ENCODE assay signal across 16 cellular contexts in genomic region chr2:199798881-199799580, GRCh38. TPM values are rescaled to one million over a fixed set of nuclear protein-coding genes. Genes with fewer than 3 reads are reported as not detected.
DNase-seq lines count a peak whose midpoint lies in the region; ATAC-seq and TF ChIP-seq lines count a peak whose summit lies in the region.
"Had no signal": no experiment of that assay in that cellular context is flagged by ENCODE, and none has a peak within 500 bp of the region (broad histone marks: within the 10 kb centered on the region; RNA-seq: fewer than 3 reads in every experiment).

No MANE protein-coding gene starts in this region.

- no peak for TF ChIP-seq POLR2A in ovary (IDR thresholded peaks at IDR 0.05)

- intact Hi-C loops in ovary (cut with DNase I), result no loop called here

- 10 to 17% (median 15%) methylated on average over 9 of the region's 9 CpGs for WGBS in ovary, 3 donors

- no peak for ATAC-seq in GM19328 (IDR thresholded peaks at IDR 0.05; ENCODE audit: unreplicated experiment)
- ATAC-seq: lower lobe of right lung had no signal

- TF ChIP-seq CTCF in ovary (IDR thresholded peaks at IDR 0.05) (no peak), GM20000 (IDR thresholded peaks at IDR 0.05; ENCODE audit: extremely low read depth, missing control alignments) (no peak)

- no peaks in the 10 kb centered on the region for H3K9me3 ChIP-seq in adipocyte (ENCODE audit: control insufficient read depth, low read length)
- no peaks in the 10 kb centered on the region for H3K9me3 ChIP-seq in ovary
- H3K9me3 ChIP-seq: BE2C, gastrocnemius medialis, lower lobe of right lung, right lobe of liver had no signal

- H3K27me3 ChIP-seq in adipocyte (replicated peaks; ENCODE audit: control insufficient read depth, insufficient read depth, low read length) (no peaks in the 10 kb centered on the region), ovary (no peaks in the 10 kb centered on the region)
- H3K27me3 ChIP-seq: gastrocnemius medialis, right lobe of liver had no signal

- H3K36me3 ChIP-seq in adipocyte (ENCODE audit: control insufficient read depth, insufficient read depth, low read length, severe bottlenecking), result no peaks in the 10 kb centered on the region
- H3K36me3 ChIP-seq in ovary, result no peaks in the 10 kb centered on the region
- H3K36me3 ChIP-seq: BE2C, gastrocnemius medialis, lower lobe of right lung, right lobe of liver had no signal

- H3K9ac ChIP-seq in adipocyte (ENCODE audit: low read length), result no peak overlapping the region

- no peak for TF ChIP-seq EP300 in ovary (IDR thresholded peaks at IDR 0.05)

- no peak overlapping the region for H3K27ac ChIP-seq in ovary
- H3K27ac ChIP-seq: gastrocnemius medialis, lower lobe of right lung, right lobe of liver had no signal

- no peak overlapping the region for H3K4me3 ChIP-seq in adipocyte (ENCODE audit: low read length)
- no peak overlapping the region for H3K4me3 ChIP-seq in ovary
- H3K4me3 ChIP-seq: gastrocnemius medialis, lower lobe of right lung, right lobe of liver had no signal

- H3K4me1 ChIP-seq in adipocyte (ENCODE audit: control insufficient read depth, insufficient read depth, low read length), result no peaks in the 10 kb centered on the region
- peaks cover 1% of the 10 kb centered on the region for H3K4me1 ChIP-seq in ovary (ENCODE audit: insufficient read depth)
- H3K4me1 ChIP-seq: BE2C, lower lobe of right lung, right lobe of liver had no signal

- peak; percentile 88 for DNase-seq in Ammon's horn (ENCODE audit: low spot score)
- peak; percentile 53 for DNase-seq in adipocyte (ENCODE audit: low read depth)
- peak; percentile 86 for DNase-seq in globus pallidus (ENCODE audit: low spot score)
- DNase-seq in ovary, result peak; percentile 20 to 43 (median 21)
- no peak for DNase-seq in KG1 (lab: John Stamatoyannopoulos, UW)
- DNase-seq in hepatic stellate cell (ENCODE audit: low spot score), result no peak
- DNase-seq in GM20000 (ENCODE audit: low spot score), result no peak
- DNase-seq: activated CD4-positive, alpha-beta T cell treated with anti-CD3 and anti-CD28 coated beads for 48 hours; BE2C; cerebellar nuclear complex; gastrocnemius medialis; lower lobe of right lung; NCI-H1417; NCI-H774; right lobe of liver had no signal

RNA-seq across cellular contexts. Expression of gene FTCDNL1, which starts 52.0 kb away (rescaled TPM):
- 1 to 10 TPM in 6 of 7 donors, under 1 TPM in 1; 0.87 to 3.4 (median 2.1) TPM for total RNA-seq in ovary
- 1 to 10 TPM in 1 of 2 donors, under 1 TPM in 1; 0.56 to 3.2 TPM for polyA plus RNA-seq in ovary

Comparison
In these comparisons a context has a peak if more than half of its experiments do, and no peak if none do; other contexts are left out.
1. DNase-seq: peak in Ammon's horn (single experiment), adipocyte (single experiment), globus pallidus (single experiment) and ovary (5 of 5); none in KG1 (single experiment), hepatic stellate cell (single experiment) and GM20000 (single experiment).